In genomic region chr12:95198914-95199313, GRCh38 we compare ENCODE assay signal across 12 cellular contexts. TPM values are rescaled to one million over a fixed set of nuclear protein-coding genes. Genes with fewer than 3 reads are reported as not detected.
DNase-seq lines count a peak whose midpoint lies in the region; ATAC-seq, FAIRE-seq and TF ChIP-seq lines count a peak whose summit lies in the region.
"Had no signal": no experiment of that assay in that cellular context is flagged by ENCODE, and none has a peak within 500 bp of the region (broad histone marks: within the 10 kb centered on the region; RNA-seq: fewer than 3 reads in every experiment).

No MANE protein-coding gene starts in this region.

- peak overlapping the region; percentile 74 for H3K27ac Mint-ChIP-seq in activated B cell treated with CpG ODN at 0.5 μM for 24 hours
- no peak overlapping the region for H3K27ac Mint-ChIP-seq in osteocyte (ENCODE audit: unreplicated experiment)

- intact Hi-C loops in HepG2 (cut with micrococcal nuclease; ENCODE audit: unreplicated experiment) (no loop called here), activated B cell treated with CpG ODN at 0.5 μM for 24 hours (cut with micrococcal nuclease) (no loop called here)

- TF ChIP-seq CTCF in liver (IDR thresholded peaks at IDR 0.05; ENCODE audit: low read depth, low read length, missing input control) (no peak), HepG2 (CRISPR knock-in tag; IDR thresholded peaks at IDR 0.05) (no peak), activated B cell treated with CpG ODN at 0.5 μM for 24 hours (IDR thresholded peaks at IDR 0.05) (no peak), suprapubic skin (IDR thresholded peaks at IDR 0.05) (no peak), osteocyte (IDR thresholded peaks at IDR 0.05) (no peak)

- H3K36me3 ChIP-seq in liver (ENCODE audit: control insufficient read depth in 4 of 4, insufficient read depth in 3 of 4, low read depth in 1 of 4, low read length in 3 of 4), result no peaks in the 10 kb centered on the region
- H3K36me3 ChIP-seq in HepG2 (replicated peaks in 1 of 2; ENCODE audit: control insufficient read depth in 1 of 2, insufficient read depth in 2 of 2, low read length in 2 of 2), result no peaks in the 10 kb centered on the region
- no peaks in the 10 kb centered on the region for H3K36me3 ChIP-seq in suprapubic skin
- H3K36me3 ChIP-seq: neutrophil had no signal

- H3K27me3 Mint-ChIP-seq in activated B cell treated with CpG ODN at 0.5 μM for 24 hours (no peaks in the 10 kb centered on the region), osteocyte (ENCODE audit: unreplicated experiment) (no peaks in the 10 kb centered on the region)

- FAIRE-seq in HepG2 (lab: Jason Lieb, UNC), result no peak
- FAIRE-seq: endometrium had no signal

- DNase-seq in HepG2 (ENCODE audit: low spot score), result no peak
- DNase-seq in activated B cell treated with CpG ODN at 0.5 μM for 24 hours, result no peak
- no peak for DNase-seq in suprapubic skin (ENCODE audit: low spot score in 2 of 2)
- DNase-seq in HuH-7 (ENCODE audit: low spot score), result no peak
- no peak for DNase-seq in NCI-H748 treated with DMSO at 0.1 percent for 48 hours (lab: John Stamatoyannopoulos, UW)
- no peak for DNase-seq in osteocyte (ENCODE audit: extremely low spot score, unreplicated experiment)
- DNase-seq: 8988T, DND-41 had no signal

- peak in 1 of 2 donors; percentile 5 for TF ChIP-seq RAD21 in liver (IDR thresholded peaks at IDR 0.05)
- no peak for TF ChIP-seq RAD21 in HepG2 (CRISPR knock-in tag; IDR thresholded peaks at IDR 0.05)

- peaks cover 45% of the 10 kb centered on the region for H3K4me1 Mint-ChIP-seq in activated B cell treated with CpG ODN at 0.5 μM for 24 hours
- peaks cover 39% of the 10 kb centered on the region for H3K4me1 Mint-ChIP-seq in osteocyte (ENCODE audit: unreplicated experiment)

- H3K79me2 ChIP-seq in HepG2 (ENCODE audit: insufficient read depth, low read length), result no peaks in the 10 kb centered on the region

- H3K9me3 Mint-ChIP-seq in activated B cell treated with CpG ODN at 0.5 μM for 24 hours, result no peaks in the 10 kb centered on the region
- H3K9me3 Mint-ChIP-seq in osteocyte (ENCODE audit: unreplicated experiment), result no peaks in the 10 kb centered on the region

- H3K9me3 ChIP-seq in liver (ENCODE audit: control insufficient read depth in 4 of 4, low read length in 3 of 4), result no peaks in the 10 kb centered on the region
- H3K9me3 ChIP-seq in HepG2 (ENCODE audit: low read length), result no peaks in the 10 kb centered on the region
- no peaks in the 10 kb centered on the region for H3K9me3 ChIP-seq in suprapubic skin
- H3K9me3 ChIP-seq: neutrophil had no signal

- 61% methylated on average over 4 of the region's 4 CpGs for WGBS in liver
- WGBS in HepG2 (ENCODE audit: low lambda C conversion rate), result 92% methylated on average over 4 of the region's 4 CpGs
- WGBS in suprapubic skin, result 68% methylated on average over 4 of the region's 4 CpGs

- CTCF ChIA-PET in HepG2 (lab: Yijun Ruan, JAX; ENCODE audit: low intra/inter-chr PET ratio, low total read pairs), result no interaction called here
- CTCF ChIA-PET in activated B cell treated with CpG ODN at 0.5 μM for 24 hours (lab: Charles Lee), result no interaction called here

- no peak overlapping the region for H3K27ac ChIP-seq in liver (ENCODE audit: low read depth in 1 of 2, low read length in 2 of 2)
- H3K27ac ChIP-seq in HepG2 (ENCODE audit: extremely low read length, insufficient read depth, low read length), result no peak overlapping the region
- H3K27ac ChIP-seq in suprapubic skin, result peak overlapping the region; percentile 33
- H3K27ac ChIP-seq: neutrophil had no signal

- no peak overlapping the region for H3K4me2 ChIP-seq in HepG2 (ENCODE audit: low read depth, low read length)

- no peaks in the 10 kb centered on the region for H3K27me3 ChIP-seq in liver (ENCODE audit: control insufficient read depth in 4 of 4, insufficient read depth in 4 of 4, low read length in 3 of 4)
- H3K27me3 ChIP-seq in HepG2 (ENCODE audit: control insufficient read depth in 1 of 2, insufficient read depth in 2 of 2, low read length in 2 of 2), result no peaks in the 10 kb centered on the region
- H3K27me3 ChIP-seq in suprapubic skin, result no peaks in the 10 kb centered on the region
- H3K27me3 ChIP-seq: neutrophil had no signal

- ATAC-seq in HepG2 (no peak), HG02973 (IDR thresholded peaks at IDR 0.05; ENCODE audit: unreplicated experiment) (peak; percentile 71), activated B cell treated with CpG ODN at 0.5 μM for 24 hours (ENCODE audit: low read depth) (peak; percentile 46)

- no peak overlapping the region for H2AFZ ChIP-seq in HepG2 (ENCODE audit: low read length)

- H3K4me3 ChIP-seq in liver (ENCODE audit: low read depth in 1 of 3, low read length in 3 of 3), result no peak overlapping the region
- H3K4me3 ChIP-seq in HepG2 (replicated peaks in 1 of 3; ENCODE audit: insufficient read depth in 1 of 3, low read depth in 2 of 3, low read length in 3 of 3), result no peak overlapping the region
- no peak overlapping the region for H3K4me3 ChIP-seq in suprapubic skin

- TF ChIP-seq EP300 in HepG2 (IDR thresholded peaks at IDR 0.05; ENCODE audit: low read depth in 2 of 2, low read length in 2 of 2) (no peak), HepG2 (CRISPR knock-in tag; IDR thresholded peaks at IDR 0.05; ENCODE audit: borderline replicate concordance) (no peak), suprapubic skin (IDR thresholded peaks at IDR 0.05) (no peak)

- no peaks in the 10 kb centered on the region for H3K36me3 Mint-ChIP-seq in activated B cell treated with CpG ODN at 0.5 μM for 24 hours (ENCODE audit: low read depth)
- no peaks in the 10 kb centered on the region for H3K36me3 Mint-ChIP-seq in osteocyte (ENCODE audit: unreplicated experiment)

- in situ Hi-C loops in HepG2 (cut with HindIII; ENCODE audit: extremely low pct_ligation_motif_present, low pct_unique_long_range_greater_than_20kb), result no loop called here

- H3K4me1 ChIP-seq in liver (ENCODE audit: control insufficient read depth in 4 of 4, insufficient read depth in 4 of 4, low read length in 3 of 4) (peaks cover 0 to 7% (median 3%) of the 10 kb centered on the region in 4 donors), HepG2 (ENCODE audit: insufficient read depth, low read length) (0 out of 2 replicates have a peak, but pooled peaks cover 7% of the 10 kb centered on the region), suprapubic skin (peaks cover 49% of the 10 kb centered on the region)

- H3K4me3 Mint-ChIP-seq in activated B cell treated with CpG ODN at 0.5 μM for 24 hours (peak overlapping the region; percentile 57), osteocyte (ENCODE audit: unreplicated experiment) (no peak overlapping the region)

- TF ChIP-seq POLR2A in HepG2 (IDR thresholded peaks at IDR 0.05; ENCODE audit: insufficient read depth in 1 of 2, low read depth in 2 of 2, low read length in 2 of 2) (no peak), suprapubic skin (IDR thresholded peaks at IDR 0.05) (no peak)

- POLR2A ChIA-PET in HepG2 (lab: Yijun Ruan, JAX), result no interaction called here
- POLR2A ChIA-PET in activated B cell treated with CpG ODN at 0.5 μM for 24 hours (lab: Charles Lee), result interaction anchor here (0.5 to 3.4 kb wide), 4 partner anchors 10 to 35 kb away, joined by 3 to 14 read pairs (median 4); partner anchors contain the start of genes FGD6 and VEZT

- no peaks in the 10 kb centered on the region for H4K20me1 ChIP-seq in HepG2 (ENCODE audit: insufficient read depth, low read length)

- no TSS peak for BruUV-seq in HepG2 (replicated peaks; lab: Mats Ljungman, UMichigan)

- H3K9ac ChIP-seq in liver (ENCODE audit: low read depth in 1 of 2, low read length in 2 of 2), result no peak overlapping the region
- H3K9ac ChIP-seq in HepG2 (ENCODE audit: insufficient read depth, low read depth, low read length), result no peak overlapping the region

RNA-seq across cellular contexts. Expression of gene FGD6, which starts 18.4 kb away (rescaled TPM):
- total RNA-seq in liver (1 to 10 TPM; 2.9 to 6.9 TPM), HepG2 (2016; rRNA removed; fragmentation: Illumina TruSeq; extraction: Trizol) (4.3 and 5.3 TPM in 2 replicates), activated B cell treated with CpG ODN at 0.5 μM for 24 hours (3.7 and 5.4 TPM in 2 replicates), suprapubic skin (10 to 100 TPM; 16.2 to 46.9 (median 25.0) TPM), osteocyte (11.2 and 11.9 TPM in 2 replicates)
- polyA plus RNA-seq in liver (1 to 10 TPM in 1 of 2 donors, under 1 TPM in 1; 0.54 to 1.8 TPM), HepG2 (2011; rRNA removed) (1.1 and 2.2 TPM in 2 replicates)
- total RNA-seq in HepG2 (2016; cell fraction: cytosol; rRNA removed; fragmentation: Illumina TruSeq; extraction: Trizol; ENCODE audit: low read depth), result 4.7 and 6.1 TPM in 2 replicates
- 4.1 and 4.3 TPM in 2 replicates for total RNA-seq in HepG2 (2016; cell fraction: insoluble cytoplasmic fraction; rRNA removed; fragmentation: Illumina TruSeq; extraction: Trizol)
- 8.4 and 10.4 TPM in 2 replicates for total RNA-seq in HepG2 (2016; cell fraction: membrane; rRNA removed; fragmentation: Illumina TruSeq; extraction: Trizol)
- total RNA-seq in HepG2 (2016; cell fraction: nucleus; rRNA removed; fragmentation: Illumina TruSeq; extraction: Trizol), result 5.5 and 6.6 TPM in 2 replicates
- 0.79 and 0.92 TPM in 2 replicates for polyA plus RNA-seq in HepG2 (2011; cell fraction: cytosol; rRNA removed)
- polyA plus RNA-seq in HepG2 (2011; cell fraction: nucleus; rRNA removed), result 1.8 and 2.2 TPM in 2 replicates
- 1.1 TPM in 2 replicates for polyA plus RNA-seq in HepG2 (2012)
- polyA plus RNA-seq in HepG2 (2016; cell fraction: cytosol; fragmentation: Illumina TruSeq; extraction: Trizol; ENCODE audit: low read depth), result 0.14 and 0.34 TPM in 2 replicates
- 1.7 and 1.9 TPM in 2 replicates for polyA plus RNA-seq in HepG2 (2016; cell fraction: insoluble cytoplasmic fraction; fragmentation: Illumina TruSeq; extraction: Trizol; ENCODE audit: low read depth)
- 0.33 and 0.40 TPM in 2 replicates for polyA plus RNA-seq in HepG2 (2016; cell fraction: membrane; fragmentation: Illumina TruSeq; extraction: Trizol; ENCODE audit: low read depth)
- 2.8 and 3.7 TPM in 2 replicates for polyA plus RNA-seq in HepG2 (2016; cell fraction: nucleus; fragmentation: Illumina TruSeq; extraction: Trizol; ENCODE audit: insufficient read depth, low read depth)
- 1.9 and 7.0 TPM in 2 replicates for polyA minus RNA-seq in HepG2 (2011; rRNA and poly(A)+ RNA removed; ENCODE audit: low replicate concordance)
- polyA minus RNA-seq in HepG2 (2011; cell fraction: cytosol; rRNA and poly(A)+ RNA removed), result 4.3 and 4.8 TPM in 2 replicates
- 11.8 and 12.5 TPM in 2 replicates for polyA minus RNA-seq in HepG2 (2011; cell fraction: nucleus; rRNA and poly(A)+ RNA removed)

RNA-seq across cellular contexts. Expression of gene VEZT, which starts 18.7 kb away (rescaled TPM):
- total RNA-seq in liver (10 to 100 TPM; 25.3 to 47.4 TPM), HepG2 (2016; rRNA removed; fragmentation: Illumina TruSeq; extraction: Trizol) (29.3 and 35.5 TPM in 2 replicates), activated B cell treated with CpG ODN at 0.5 μM for 24 hours (47.2 and 58.7 TPM in 2 replicates), suprapubic skin (100 to 1,000 TPM in 1 of 4 donors, 10 to 100 TPM in 3; 64.0 to 117 (median 70.9) TPM), osteocyte (65.7 and 74.7 TPM in 2 replicates)
- polyA plus RNA-seq in liver (10 to 100 TPM; 13.7 to 18.6 TPM), HepG2 (2011; rRNA removed) (37.8 and 51.6 TPM in 2 replicates)
- 7.5 and 8.0 TPM in 2 replicates for total RNA-seq in HepG2 (2016; cell fraction: cytosol; rRNA removed; fragmentation: Illumina TruSeq; extraction: Trizol; ENCODE audit: low read depth)
- 32.6 and 33.9 TPM in 2 replicates for total RNA-seq in HepG2 (2016; cell fraction: insoluble cytoplasmic fraction; rRNA removed; fragmentation: Illumina TruSeq; extraction: Trizol)
- total RNA-seq in HepG2 (2016; cell fraction: membrane; rRNA removed; fragmentation: Illumina TruSeq; extraction: Trizol), result 18.5 and 18.7 TPM in 2 replicates
- total RNA-seq in HepG2 (2016; cell fraction: nucleus; rRNA removed; fragmentation: Illumina TruSeq; extraction: Trizol), result 42.1 and 42.8 TPM in 2 replicates
- polyA plus RNA-seq in HepG2 (2011; cell fraction: cytosol; rRNA removed), result 17.3 and 26.2 TPM in 2 replicates
- 14.3 and 17.8 TPM in 2 replicates for polyA plus RNA-seq in HepG2 (2011; cell fraction: nucleus; rRNA removed)
- polyA plus RNA-seq in HepG2 (2012), result 20.0 and 33.9 TPM in 2 replicates
- polyA plus RNA-seq in HepG2 (2016; cell fraction: cytosol; fragmentation: Illumina TruSeq; extraction: Trizol; ENCODE audit: low read depth), result 2.8 and 3.1 TPM in 2 replicates
- polyA plus RNA-seq in HepG2 (2016; cell fraction: insoluble cytoplasmic fraction; fragmentation: Illumina TruSeq; extraction: Trizol; ENCODE audit: low read depth), result 23.2 and 28.2 TPM in 2 replicates
- polyA plus RNA-seq in HepG2 (2016; cell fraction: membrane; fragmentation: Illumina TruSeq; extraction: Trizol; ENCODE audit: low read depth), result 7.9 and 8.0 TPM in 2 replicates
- 32.9 and 35.3 TPM in 2 replicates for polyA plus RNA-seq in HepG2 (2016; cell fraction: nucleus; fragmentation: Illumina TruSeq; extraction: Trizol; ENCODE audit: insufficient read depth, low read depth)
- polyA minus RNA-seq in HepG2 (2011; rRNA and poly(A)+ RNA removed; ENCODE audit: low replicate concordance), result 30.9 and 73.5 TPM in 2 replicates
- polyA minus RNA-seq in HepG2 (2011; cell fraction: cytosol; rRNA and poly(A)+ RNA removed), result 18.0 and 25.5 TPM in 2 replicates
- polyA minus RNA-seq in HepG2 (2011; cell fraction: nucleus; rRNA and poly(A)+ RNA removed), result 79.4 and 85.3 TPM in 2 replicates
